In genomic region chr3:41668366-41668765, GRCh38 we compare ENCODE assay signal across 7 cellular contexts.
"Had no signal": no experiment of that assay in that cellular context is flagged by ENCODE, and none has a peak within 500 bp of the region (broad histone marks: within the 10 kb centered on the region; RNA-seq: fewer than 3 reads in every experiment).

No MANE protein-coding gene starts in this region.

- H3K4me3 ChIP-seq: GM23248, HAP-1 had no signal

- H3K9me3 ChIP-seq: HAP-1 had no signal

- H3K4me1 ChIP-seq: HAP-1 had no signal

- DNase-seq: GM23248, GOT3, H7, HFFc6 had no signal

- H3K27ac ChIP-seq: GM23248, HL-60 had no signal

- FAIRE-seq: HepG2 had no signal

- H3K36me3 ChIP-seq: HAP-1 had no signal
